13 cellular contexts compared by ENCODE assay signal in the genomic region with DNA sequence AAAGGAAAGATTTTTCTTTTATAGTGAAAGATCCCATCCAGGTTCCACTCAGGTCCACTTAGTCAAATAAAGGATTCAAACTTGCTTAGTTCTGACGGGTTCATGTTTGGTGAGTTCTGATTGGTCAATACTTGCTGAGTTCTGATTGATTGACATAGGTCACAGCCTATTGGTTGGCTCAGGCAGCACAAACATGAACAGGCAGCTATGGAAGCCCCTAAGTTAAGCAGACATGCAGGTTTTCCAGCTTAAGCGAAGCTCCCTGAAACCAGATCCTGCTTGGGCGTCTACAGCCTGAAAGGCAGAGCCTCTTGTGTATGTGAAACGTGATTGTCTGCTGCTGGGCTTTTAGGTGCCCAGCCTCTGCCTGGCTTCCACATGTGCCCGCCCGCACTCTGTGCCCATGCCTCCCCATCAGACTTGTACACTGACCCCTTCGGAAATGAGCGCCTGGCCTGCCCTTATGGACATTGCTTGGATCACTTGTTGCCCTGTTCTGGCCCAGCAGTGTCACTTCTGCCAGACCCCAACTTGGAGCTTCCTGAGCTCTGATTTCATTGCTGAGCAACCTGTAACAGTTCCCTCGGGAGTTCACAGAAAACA. TPM values are rescaled to one million over a fixed set of nuclear protein-coding genes. Genes with fewer than 3 reads are reported as not detected.
A peak's percentile ranks its signal among the peaks of the same experiment; 100 is the strongest.
DNase-seq lines count a peak whose midpoint lies in the region; ATAC-seq, FAIRE-seq and TF ChIP-seq lines count a peak whose summit lies in the region.
"Had no signal": no experiment of that assay in that cellular context is flagged by ENCODE, and none has a peak within 500 bp of the region (broad histone marks: within the 10 kb centered on the region; RNA-seq: fewer than 3 reads in every experiment).

No MANE protein-coding gene starts in this region.

- CTCF ChIA-PET in HepG2 (lab: Yijun Ruan, JAX; ENCODE audit: low intra/inter-chr PET ratio, low total read pairs), result no interaction called here

- no peak overlapping the region for H3K4me2 ChIP-seq in HepG2 (ENCODE audit: low read depth, low read length)
- no peak overlapping the region for H3K4me2 ChIP-seq in MM.1S (ENCODE audit: low read depth, low read length)
- H3K4me2 ChIP-seq: BLaER1 had no signal

- H3K9me2 ChIP-seq in MM.1S (replicated peaks; ENCODE audit: insufficient read depth, low read length), result no peaks in the 10 kb centered on the region

- H3K4me1 Mint-ChIP-seq in activated T-cell treated with anti-CD3 and anti-CD28 coated beads, Interleukin-2, amount 50 U/mL, for 4 hours (ENCODE audit: low read depth), result peaks cover 8% of the 10 kb centered on the region
- H3K4me1 Mint-ChIP-seq: activated naive CD4-positive, alpha-beta T cell treated with anti-CD3 and anti-CD28 coated beads, Interleukin-2, amount 10 ng/mL, durations not matched to agents 7 days and 5 days had no signal

- H3K79me2 ChIP-seq in HepG2 (ENCODE audit: insufficient read depth, low read length) (no peaks in the 10 kb centered on the region), MM.1S (ENCODE audit: low read length) (no peaks in the 10 kb centered on the region)

- H3K4me3 ChIP-seq in HepG2 (replicated peaks in 1 of 3; ENCODE audit: insufficient read depth in 1 of 3, low read depth in 2 of 3, low read length in 3 of 3), result no peak overlapping the region
- H3K4me3 ChIP-seq in right lobe of liver, result no peak overlapping the region
- H3K4me3 ChIP-seq in fibroblast of villous mesenchyme (ENCODE audit: low read depth, low read length), result no peak overlapping the region
- H3K4me3 ChIP-seq in testis, result no peak overlapping the region
- no peak overlapping the region for H3K4me3 ChIP-seq in MM.1S (ENCODE audit: low read length)
- H3K4me3 ChIP-seq: BLaER1 had no signal

- BruUV-seq in HepG2 (replicated peaks; lab: Mats Ljungman, UMichigan), result no TSS peak

- no peak for TF ChIP-seq CTCF in HepG2 (CRISPR knock-in tag; IDR thresholded peaks at IDR 0.05)
- TF ChIP-seq CTCF in right lobe of liver (IDR thresholded peaks at IDR 0.05), result no peak
- no peak for TF ChIP-seq CTCF in fibroblast of villous mesenchyme (IDR thresholded peaks at IDR 0.05; ENCODE audit: insufficient read depth, low read depth, low read length)
- no peak for TF ChIP-seq CTCF in testis (IDR thresholded peaks at IDR 0.05)
- no peak for TF ChIP-seq CTCF in MM.1S (IDR thresholded peaks at IDR 0.05; ENCODE audit: low read length)

- intact Hi-C loops in HepG2 (cut with micrococcal nuclease; ENCODE audit: unreplicated experiment), result loop anchor here (5.0 kb wide), 1 partner anchor 993 kb away; no protein-coding TSS in a partner anchor
- intact Hi-C loops in right lobe of liver (cut with DNase I), result no loop called here
- intact Hi-C loops in testis (cut with DNase I; ENCODE audit: low total_unique reads), result no loop called here

- in situ Hi-C loops in HepG2 (cut with HindIII; ENCODE audit: extremely low pct_ligation_motif_present, low pct_unique_long_range_greater_than_20kb), result no loop called here

- TF ChIP-seq POLR2A in HepG2 (IDR thresholded peaks at IDR 0.05; ENCODE audit: insufficient read depth in 1 of 2, low read depth in 2 of 2, low read length in 2 of 2), result no peak
- no peak for TF ChIP-seq POLR2A in right lobe of liver (IDR thresholded peaks at IDR 0.05)
- no peak for TF ChIP-seq POLR2A in testis (IDR thresholded peaks at IDR 0.05)

- TF ChIP-seq EP300 in HepG2 (IDR thresholded peaks at IDR 0.05; ENCODE audit: low read depth in 2 of 2, low read length in 2 of 2), result no peak
- TF ChIP-seq EP300 in HepG2 (CRISPR knock-in tag; IDR thresholded peaks at IDR 0.05; ENCODE audit: borderline replicate concordance), result no peak

- H3K36me3 ChIP-seq in HepG2 (replicated peaks in 1 of 2; ENCODE audit: control insufficient read depth in 1 of 2, insufficient read depth in 2 of 2, low read length in 2 of 2) (no peaks in the 10 kb centered on the region), right lobe of liver (no peaks in the 10 kb centered on the region), testis (ENCODE audit: low read depth, missing control alignments) (no peaks in the 10 kb centered on the region), MM.1S (replicated peaks; ENCODE audit: insufficient read depth, low read length) (no peaks in the 10 kb centered on the region)
- H3K36me3 ChIP-seq: BLaER1 had no signal

- H3K36me3 Mint-ChIP-seq in activated T-cell treated with anti-CD3 and anti-CD28 coated beads, Interleukin-2, amount 50 U/mL, for 4 hours (ENCODE audit: insufficient read depth), result no peaks in the 10 kb centered on the region
- H3K36me3 Mint-ChIP-seq: activated naive CD4-positive, alpha-beta T cell treated with anti-CD3 and anti-CD28 coated beads, Interleukin-2, amount 10 ng/mL, durations not matched to agents 7 days and 5 days had no signal

- peaks cover 8% of the 10 kb centered on the region for H3K27me3 Mint-ChIP-seq in activated T-cell treated with anti-CD3 and anti-CD28 coated beads, Interleukin-2, amount 50 U/mL, for 4 hours (ENCODE audit: low read depth)

- H3K9me3 Mint-ChIP-seq in activated T-cell treated with anti-CD3 and anti-CD28 coated beads, Interleukin-2, amount 50 U/mL, for 4 hours, result no peaks in the 10 kb centered on the region
- H3K9me3 Mint-ChIP-seq: activated naive CD4-positive, alpha-beta T cell treated with anti-CD3 and anti-CD28 coated beads, Interleukin-2, amount 10 ng/mL, durations not matched to agents 7 days and 5 days; stimulated activated naive CD8-positive, alpha-beta T cell treated with anti-CD3 and anti-CD28 coated beads, Interleukin-15, Interleukin-2, amounts not matched to agents 100 ng/mL and 50 ng/mL, for 24 hours had no signal

- no peak overlapping the region for H2AFZ ChIP-seq in HepG2 (ENCODE audit: low read length)
- H2AFZ ChIP-seq in MM.1S (ENCODE audit: low read length), result no peak overlapping the region

- 34% methylated on average over 8 of the region's 9 CpGs for WGBS in HepG2 (ENCODE audit: low lambda C conversion rate)
- 76% methylated on average over 8 of the region's 9 CpGs for WGBS in right lobe of liver (ENCODE audit: insufficient coverage, low coverage, low lambda C conversion rate, missing lambda C conversion rate)
- WGBS in testis, 2 donors, result 55 to 73% methylated on average over 7 to 9 of the region's 9 CpGs

- H3K9me3 ChIP-seq in HepG2 (ENCODE audit: low read length), result no peaks in the 10 kb centered on the region
- no peaks in the 10 kb centered on the region for H3K9me3 ChIP-seq in right lobe of liver
- no peaks in the 10 kb centered on the region for H3K9me3 ChIP-seq in testis
- H3K9me3 ChIP-seq in MM.1S (replicated peaks; ENCODE audit: insufficient read depth, low read length), result no peaks in the 10 kb centered on the region
- H3K9me3 ChIP-seq: BLaER1 had no signal

- FAIRE-seq in HepG2 (lab: Jason Lieb, UNC), result no peak

- no peak overlapping the region for H3K4me3 Mint-ChIP-seq in activated T-cell treated with anti-CD3 and anti-CD28 coated beads, Interleukin-2, amount 50 U/mL, for 4 hours
- H3K4me3 Mint-ChIP-seq: activated naive CD4-positive, alpha-beta T cell treated with anti-CD3 and anti-CD28 coated beads, Interleukin-2, amount 10 ng/mL, durations not matched to agents 7 days and 5 days; stimulated activated naive CD8-positive, alpha-beta T cell treated with anti-CD3 and anti-CD28 coated beads, Interleukin-15, Interleukin-2, amounts not matched to agents 100 ng/mL and 50 ng/mL, for 24 hours had no signal

- peaks cover 0 to 14% of the 10 kb centered on the region in 2 experiments; a peak in 3 of 5 replicates for H3K27me3 ChIP-seq in HepG2 (ENCODE audit: control insufficient read depth in 1 of 2, insufficient read depth in 2 of 2, low read length in 2 of 2)
- H3K27me3 ChIP-seq in right lobe of liver, result no peaks in the 10 kb centered on the region
- H3K27me3 ChIP-seq in testis, result no peaks in the 10 kb centered on the region
- H3K27me3 ChIP-seq in MM.1S (replicated peaks; ENCODE audit: insufficient read depth, low read length), result no peaks in the 10 kb centered on the region
- H3K27me3 ChIP-seq: BLaER1 had no signal

- H4K20me1 ChIP-seq in HepG2 (ENCODE audit: insufficient read depth, low read length) (no peaks in the 10 kb centered on the region), MM.1S (ENCODE audit: insufficient read depth, low read length) (no peaks in the 10 kb centered on the region)
- H4K20me1 ChIP-seq: BLaER1 had no signal

- POLR2A ChIA-PET in HepG2 (lab: Yijun Ruan, JAX), result no interaction called here

- H3K27ac ChIP-seq in HepG2 (ENCODE audit: extremely low read length, insufficient read depth, low read length) (no peak overlapping the region), right lobe of liver (no peak overlapping the region), testis (no peak overlapping the region), MM.1S (ENCODE audit: low read length) (no peak overlapping the region)
- H3K27ac ChIP-seq: BLaER1 had no signal

- ATAC-seq in HepG2 (peak; percentile 61), right lobe of liver (no peak), SK-N-SH treated with all-trans-retinoic acid at 6 μM for 48 hours (peak; percentile 86), GM21381 (IDR thresholded peaks at IDR 0.05; ENCODE audit: unreplicated experiment) (no peak)
- no peak for ATAC-seq in activated T-cell treated with anti-CD3 and anti-CD28 coated beads, Interleukin-2, amount 50 U/mL, for 4 hours

- H3K4me1 ChIP-seq in HepG2 (ENCODE audit: insufficient read depth, low read length), result no peaks in the 10 kb centered on the region
- H3K4me1 ChIP-seq in right lobe of liver, result no peaks in the 10 kb centered on the region
- no peaks in the 10 kb centered on the region for H3K4me1 ChIP-seq in testis
- no peaks in the 10 kb centered on the region for H3K4me1 ChIP-seq in MM.1S (ENCODE audit: low read length)
- H3K4me1 ChIP-seq: BLaER1 had no signal

- H3F3A ChIP-seq in MM.1S (ENCODE audit: insufficient read depth, low read length), result no peaks in the 10 kb centered on the region

- H3K9ac ChIP-seq in HepG2 (ENCODE audit: insufficient read depth, low read depth, low read length), result no peak overlapping the region
- no peak overlapping the region for H3K9ac ChIP-seq in MM.1S (ENCODE audit: low read length)
- H3K9ac ChIP-seq: BLaER1 had no signal

- DNase-seq in HepG2 (ENCODE audit: low spot score), result peak; percentile 36
- DNase-seq in right lobe of liver, result no peak
- DNase-seq in fibroblast of villous mesenchyme (ENCODE audit: low read depth), result peak; percentile 41
- DNase-seq in testis, result peak; percentile 67
- DNase-seq in activated T-cell treated with anti-CD3 and anti-CD28 coated beads, Interleukin-2, amount 50 U/mL, for 4 hours, result no peak
- DNase-seq in MM.1S, result no peak
- DNase-seq: activated CD4-positive, alpha-beta T cell treated with anti-CD3 and anti-CD28 coated beads for 48 hours; activated naive CD4-positive, alpha-beta T cell treated with anti-CD3 and anti-CD28 coated beads, Interleukin-2, amount 10 ng/mL, durations not matched to agents 7 days and 5 days; NCI-H2029 had no signal

- TF ChIP-seq RAD21 in HepG2 (CRISPR knock-in tag; IDR thresholded peaks at IDR 0.05), result no peak

RNA-seq across cellular contexts. Expression of a gene that starts 45.4 kb away (rescaled TPM):
- total RNA-seq in HepG2 (2016; rRNA removed; fragmentation: Illumina TruSeq; extraction: Trizol), result 228 and 337 TPM in 2 replicates
- total RNA-seq in HepG2 (2016; cell fraction: cytosol; rRNA removed; fragmentation: Illumina TruSeq; extraction: Trizol; ENCODE audit: low read depth), result 142 and 170 TPM in 2 replicates
- 226 and 334 TPM in 2 replicates for total RNA-seq in HepG2 (2016; cell fraction: insoluble cytoplasmic fraction; rRNA removed; fragmentation: Illumina TruSeq; extraction: Trizol)
- total RNA-seq in HepG2 (2016; cell fraction: membrane; rRNA removed; fragmentation: Illumina TruSeq; extraction: Trizol), result 239 and 268 TPM in 2 replicates
- total RNA-seq in HepG2 (2016; cell fraction: nucleus; rRNA removed; fragmentation: Illumina TruSeq; extraction: Trizol), result 94.6 and 110 TPM in 2 replicates
- 78.5 and 80.2 TPM in 2 replicates for polyA plus RNA-seq in HepG2 (2011; rRNA removed)
- 78.1 and 113 TPM in 2 replicates for polyA plus RNA-seq in HepG2 (2011; cell fraction: cytosol; rRNA removed)
- 59.3 and 69.8 TPM in 2 replicates for polyA plus RNA-seq in HepG2 (2011; cell fraction: nucleus; rRNA removed)
- 166 and 277 TPM in 2 replicates for polyA plus RNA-seq in HepG2 (2012)
- polyA plus RNA-seq in HepG2 (2016; cell fraction: cytosol; fragmentation: Illumina TruSeq; extraction: Trizol; ENCODE audit: low read depth), result 173 and 229 TPM in 2 replicates
- 354 and 362 TPM in 2 replicates for polyA plus RNA-seq in HepG2 (2016; cell fraction: insoluble cytoplasmic fraction; fragmentation: Illumina TruSeq; extraction: Trizol; ENCODE audit: low read depth)
- 225 and 255 TPM in 2 replicates for polyA plus RNA-seq in HepG2 (2016; cell fraction: membrane; fragmentation: Illumina TruSeq; extraction: Trizol; ENCODE audit: low read depth)
- polyA plus RNA-seq in HepG2 (2016; cell fraction: nucleus; fragmentation: Illumina TruSeq; extraction: Trizol; ENCODE audit: insufficient read depth, low read depth), result 139 and 150 TPM in 2 replicates
- 40.9 and 50.3 TPM in 2 replicates for polyA minus RNA-seq in HepG2 (2011; rRNA and poly(A)+ RNA removed; ENCODE audit: low replicate concordance)
- 68.2 and 70.5 TPM in 2 replicates for polyA minus RNA-seq in HepG2 (2011; cell fraction: cytosol; rRNA and poly(A)+ RNA removed)
- polyA minus RNA-seq in HepG2 (2011; cell fraction: nucleus; rRNA and poly(A)+ RNA removed), result 62.2 and 98.1 TPM in 2 replicates
- 100 to 1,000 TPM in 4 of 6 experiments, 10 to 100 TPM in 2; 76.4 to 140 (median 111) TPM for total RNA-seq in right lobe of liver
- 84.4 and 85.1 TPM in 2 replicates for total RNA-seq in fibroblast of villous mesenchyme
- 10 to 100 TPM; 52.3 to 53.3 TPM for total RNA-seq in testis
- polyA plus RNA-seq in testis (ENCODE audit: insufficient read depth, low read depth, low replicate concordance), result 57.2 TPM
- total RNA-seq in activated T-cell treated with anti-CD3 and anti-CD28 coated beads, Interleukin-2, amount 50 U/mL, for 4 hours, result 10 to 100 TPM; 12.5 to 14.2 (median 13.2) TPM

Comparison
In these comparisons a context has a peak if more than half of its experiments do, and no peak if none do; other contexts are left out.
1. ATAC-seq: peak in HepG2 (single experiment) and SK-N-SH treated with all-trans-retinoic acid at 6 μM for 48 hours (single experiment); none in right lobe of liver (0 of 4), activated T-cell treated with anti-CD3 and anti-CD28 coated beads, Interleukin-2, amount 50 U/mL, for 4 hours (0 of 2) and GM21381 (single experiment).
2. DNase-seq: peak in HepG2 (single experiment), fibroblast of villous mesenchyme (single experiment) and testis (single experiment); none in right lobe of liver (0 of 3), activated T-cell treated with anti-CD3 and anti-CD28 coated beads, Interleukin-2, amount 50 U/mL, for 4 hours (single experiment) and MM.1S (single experiment).